7 cellular contexts compared by ENCODE assay signal in genomic region chr19:17555929-17556813, GRCh38. TPM values are rescaled to one million over a fixed set of nuclear protein-coding genes. Genes with fewer than 3 reads are reported as not detected.
DNase-seq lines count a peak whose midpoint lies in the region; ATAC-seq and TF ChIP-seq lines count a peak whose summit lies in the region.

No MANE protein-coding gene starts in this region.

- peak overlapping the region; percentile 84 for H3K27ac ChIP-seq in KOPT-K1 (ENCODE audit: low read depth, low read length, poor library complexity, severe bottlenecking)
- H3K27ac ChIP-seq in esophagus (ENCODE audit: low read depth in 2 of 2, low read length in 1 of 2): peak overlapping the region; percentile 82 to 83
- H3K27ac ChIP-seq in substantia nigra (ENCODE audit: low read depth, low read length, poor library complexity, severe bottlenecking): peak overlapping the region; percentile 85

- H3K4me3 ChIP-seq in GM08714 (ENCODE audit: low read length) (peak overlapping the region; percentile 91), WI38 (ENCODE audit: low read depth, low read length) (peak overlapping the region; percentile 85), esophagus (ENCODE audit: low read depth in 1 of 2, low read length in 2 of 2) (peak overlapping the region; percentile 83 to 95), mucosa of stomach (ENCODE audit: low read length) (peak overlapping the region; percentile 58)

- H3K4me1 ChIP-seq in esophagus (ENCODE audit: control insufficient read depth in 2 of 2, insufficient read depth in 2 of 2, low read length in 1 of 2) (peaks cover 0 to 8% of the 10 kb centered on the region in 2 donors), mucosa of stomach (ENCODE audit: control insufficient read depth, insufficient read depth, low read length) (peaks cover 15% of the 10 kb centered on the region)

- DNase-seq in substantia nigra (lab: John Stamatoyannopoulos, UW): peak in 44 of 49 donors; percentile 4 to 78 (median 52)

- ATAC-seq in GM21737 (IDR thresholded peaks at IDR 0.05; ENCODE audit: unreplicated experiment): peak; percentile 32

- H3K27me3 ChIP-seq in esophagus (ENCODE audit: control insufficient read depth in 1 of 2, insufficient read depth in 2 of 2, low read length in 2 of 2) (no peaks in the 10 kb centered on the region), mucosa of stomach (ENCODE audit: control insufficient read depth, insufficient read depth, low read length) (no peaks in the 10 kb centered on the region)

- H3K9ac ChIP-seq in mucosa of stomach (ENCODE audit: low read length): peak overlapping the region; percentile 78

- TF ChIP-seq CTCF in WI38 (IDR thresholded peaks at IDR 0.05; ENCODE audit: low read depth, low read length): no peak

- WGBS in esophagus, 2 donors: 6 to 10% methylated on average over 31 to 46 of the region's 46 CpGs

- H3K9me3 ChIP-seq in KOPT-K1 (ENCODE audit: insufficient read depth, low read length, poor library complexity, severe bottlenecking) (no peaks in the 10 kb centered on the region), esophagus (ENCODE audit: control insufficient read depth in 2 of 2, insufficient read depth in 1 of 2, low read depth in 1 of 2, low read length in 1 of 2) (no peaks in the 10 kb centered on the region), mucosa of stomach (ENCODE audit: control insufficient read depth, low read length) (no peaks in the 10 kb centered on the region)

- peaks cover 40% of the 10 kb centered on the region for H3K36me3 ChIP-seq in KOPT-K1 (ENCODE audit: insufficient read depth, low read length)
- H3K36me3 ChIP-seq in esophagus (ENCODE audit: control insufficient read depth in 2 of 2, insufficient read depth in 2 of 2, low read length in 1 of 2): peaks cover 4 to 9% of the 10 kb centered on the region in 2 donors
- peaks cover 12% of the 10 kb centered on the region for H3K36me3 ChIP-seq in mucosa of stomach (ENCODE audit: control insufficient read depth, insufficient read depth, low read length)

RNA-seq across cellular contexts. Expression of gene COLGALT1, which starts 0.7 kb away (rescaled TPM):
- polyA plus RNA-seq in esophagus: 10 to 100 TPM; 23.6 to 24.8 TPM

RNA-seq across cellular contexts. Expression of gene PGLS, which starts 44.7 kb away (rescaled TPM):
- 100 to 1,000 TPM in 1 of 2 donors, 10 to 100 TPM in 1; 90.6 to 119 TPM for polyA plus RNA-seq in esophagus

Comparison
In these comparisons a context has a peak if more than half of its experiments do, and no peak if none do; other contexts are left out.
1. Peak in every context shown above with its lines: DNase-seq, ATAC-seq, H3K4me3 ChIP-seq and H3K27ac ChIP-seq.